In genomic region chr14:92759679-92760523, GRCh38 we compare ENCODE assay signal across 14 cellular contexts. TPM values are rescaled to one million over a fixed set of nuclear protein-coding genes. Genes with fewer than 3 reads are reported as not detected.
DNase-seq lines count a peak whose midpoint lies in the region; ATAC-seq and TF ChIP-seq lines count a peak whose summit lies in the region.
"Had no signal": no experiment of that assay in that cellular context is flagged by ENCODE, and none has a peak within 500 bp of the region (broad histone marks: within the 10 kb centered on the region; RNA-seq: fewer than 3 reads in every experiment).

No MANE protein-coding gene starts in this region.

- POLR2A ChIA-PET in activated naive CD8-positive, alpha-beta T cell treated with anti-CD3 and anti-CD28 coated beads, Interleukin-2, amount 10 ng/mL, durations not matched to agents 7 days and 5 days (lab: Charles Lee): interaction anchor here (1.4 kb wide), 1 partner anchor 8 kb away, joined by 3 read pairs; no protein-coding TSS in a partner anchor

- peak overlapping the region; percentile 77 for H3K27ac Mint-ChIP-seq in activated naive CD8-positive, alpha-beta T cell treated with anti-CD3 and anti-CD28 coated beads, Interleukin-2, amount 10 ng/mL, durations not matched to agents 7 days and 5 days

- no peaks in the 10 kb centered on the region for H3K4me1 ChIP-seq in upper lobe of right lung

- H3K9me3 Mint-ChIP-seq in activated naive CD8-positive, alpha-beta T cell treated with anti-CD3 and anti-CD28 coated beads, Interleukin-2, amount 10 ng/mL, durations not matched to agents 7 days and 5 days: peaks cover 4% of the 10 kb centered on the region

- H3K27me3 ChIP-seq in upper lobe of right lung: no peaks in the 10 kb centered on the region

- H3K4me1 Mint-ChIP-seq in activated naive CD8-positive, alpha-beta T cell treated with anti-CD3 and anti-CD28 coated beads, Interleukin-2, amount 10 ng/mL, durations not matched to agents 7 days and 5 days: peaks cover 27% of the 10 kb centered on the region

- H3K36me3 Mint-ChIP-seq in activated naive CD8-positive, alpha-beta T cell treated with anti-CD3 and anti-CD28 coated beads, Interleukin-2, amount 10 ng/mL, durations not matched to agents 7 days and 5 days: no peaks in the 10 kb centered on the region

- no peak for TF ChIP-seq CTCF in upper lobe of right lung (IDR thresholded peaks at IDR 0.05)

- H3K4me3 Mint-ChIP-seq in activated naive CD8-positive, alpha-beta T cell treated with anti-CD3 and anti-CD28 coated beads, Interleukin-2, amount 10 ng/mL, durations not matched to agents 7 days and 5 days: peak overlapping the region; percentile 62

- peaks cover 2% of the 10 kb centered on the region for H3K27me3 Mint-ChIP-seq in activated naive CD8-positive, alpha-beta T cell treated with anti-CD3 and anti-CD28 coated beads, Interleukin-2, amount 10 ng/mL, durations not matched to agents 7 days and 5 days

- intact Hi-C loops in upper lobe of right lung (cut with DNase I): no loop called here

- H3K4me3 ChIP-seq in upper lobe of right lung: peak overlapping the region; percentile 10

- H3K9me3 ChIP-seq in upper lobe of right lung: no peaks in the 10 kb centered on the region

- DNase-seq in stimulated activated CD4-positive, alpha-beta T cell treated with anti-CD3 and anti-CD28 coated beads, Interleukin-1b, Interleukin-23, amount 100 ng/mL, for 48 hours: peak; percentile 25
- no peak for DNase-seq in stimulated activated CD4-positive, alpha-beta T cell treated with anti-CD3 and anti-CD28 coated beads, Interleukin-4, amount 100 ng/mL, for 1 hour
- DNase-seq in activated naive CD8-positive, alpha-beta T cell treated with anti-CD3 and anti-CD28 coated beads, Interleukin-2, amount 10 ng/mL, durations not matched to agents 7 days and 5 days: no peak
- DNase-seq in upper lobe of right lung (no peak), NCI-H2107 (lab: John Stamatoyannopoulos, UW) (no peak), KG1 (lab: John Stamatoyannopoulos, UW) (no peak), NCI-H1417 (lab: John Stamatoyannopoulos, UW) (no peak)
- DNase-seq: activated gamma-delta T cell treated with Interleukin-2 at 50 U/mL for 16 hours; AML-193; central memory CD4-positive, alpha-beta T cell; DMS79; NK-92 treated with Interleukin-12 subunit alpha and Interleukin-12 subunit beta, amount 100 ng/mL, for 24 hours; stimulated activated naive CD4-positive, alpha-beta T cell had no signal

- H3K27ac ChIP-seq in upper lobe of right lung: no peak overlapping the region

- no peaks in the 10 kb centered on the region for H3K36me3 ChIP-seq in upper lobe of right lung

- ATAC-seq in HG03354 (IDR thresholded peaks at IDR 0.05; ENCODE audit: poor library complexity, severe bottlenecking, unreplicated experiment) (peak; percentile 60), upper lobe of right lung (no peak)
- ATAC-seq in activated naive CD8-positive, alpha-beta T cell treated with anti-CD3 and anti-CD28 coated beads, Interleukin-2, amount 10 ng/mL, durations not matched to agents 7 days and 5 days (ENCODE audit: low read depth): peak; percentile 43

RNA-seq across cellular contexts. Expression of gene LGMN, which starts 11.5 kb away (rescaled TPM):
- 10 to 100 TPM; 13.4 to 16.7 TPM for total RNA-seq in activated naive CD8-positive, alpha-beta T cell treated with anti-CD3 and anti-CD28 coated beads, Interleukin-2, amount 10 ng/mL, durations not matched to agents 7 days and 5 days
- total RNA-seq in upper lobe of right lung: 140 TPM

RNA-seq across cellular contexts. Expression of gene GOLGA5, which starts 34.2 kb away (rescaled TPM):
- 10 to 100 TPM; 20.8 to 22.1 TPM for total RNA-seq in activated naive CD8-positive, alpha-beta T cell treated with anti-CD3 and anti-CD28 coated beads, Interleukin-2, amount 10 ng/mL, durations not matched to agents 7 days and 5 days
- total RNA-seq in upper lobe of right lung: 31.4 TPM
